ENCODE assay signal across 1 cellular context in genomic region chr6:47479874-47480273, GRCh38.
TF ChIP-seq lines count a peak whose summit lies in the region.

No MANE protein-coding gene starts in this region.

TF ChIP-seq in HepG2, 621 proteins besides CTCF, POLR2A, EP300 and RAD21:
- TF ChIP-seq PRMT3 (CRISPR knock-in tag; IDR thresholded peaks at IDR 0.05; ENCODE audit: borderline replicate concordance, low read depth), result no peak
